16 cellular contexts compared by ENCODE assay signal in the genomic region with DNA sequence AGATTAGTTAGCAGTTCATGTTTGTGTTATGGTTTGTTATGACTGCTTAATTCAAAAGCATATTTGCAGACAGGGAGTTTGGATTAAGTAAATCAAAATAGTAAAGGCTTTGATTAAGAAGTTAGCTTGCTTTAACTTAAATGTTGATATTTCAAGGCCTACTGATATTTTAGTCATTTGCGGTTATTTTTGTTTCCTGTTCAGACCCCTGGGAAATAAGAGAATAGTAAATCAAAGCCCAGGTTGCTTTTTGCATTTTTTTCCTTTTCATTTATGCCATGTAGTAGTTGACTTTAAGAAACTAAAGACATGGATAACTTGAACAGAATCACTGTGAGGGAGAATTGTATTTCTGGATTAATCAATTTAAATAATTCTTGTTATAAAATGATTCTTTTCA.
DNase-seq lines count a peak whose midpoint lies in the region; ATAC-seq and TF ChIP-seq lines count a peak whose summit lies in the region.
"Had no signal": no experiment of that assay in that cellular context is flagged by ENCODE, and none has a peak within 500 bp of the region (broad histone marks: within the 10 kb centered on the region; RNA-seq: fewer than 3 reads in every experiment).

No MANE protein-coding gene starts in this region.

- 0 out of 22 replicates have a peak, but pooled peaks cover 0 to under 1% (median 0%) of the 10 kb centered on the region in 11 experiments for H4K20me1 ChIP-seq in BLaER1 treated with 17β-estradiol and CSF1 and Interleukin-3, amounts not matched to agents 10 nM and 100 nM

- no peaks in the 10 kb centered on the region for H3K27me3 ChIP-seq in BLaER1 treated with 17β-estradiol and CSF1 and Interleukin-3, amounts not matched to agents 10 nM and 100 nM
- H3K27me3 ChIP-seq in skeletal muscle tissue (ENCODE audit: control insufficient read depth in 3 of 3, insufficient read depth in 3 of 3, low read length in 3 of 3): no peaks in the 10 kb centered on the region

- H3K36me3 ChIP-seq in BLaER1 treated with 17β-estradiol and CSF1 and Interleukin-3, amounts not matched to agents 10 nM and 100 nM: peaks cover 0 to 19% (median 14%) of the 10 kb centered on the region in 11 experiments; a peak in 18 of 22 replicates
- peaks cover 6 to 8% (median 7%) of the 10 kb centered on the region in 3 donors for H3K36me3 ChIP-seq in skeletal muscle tissue (ENCODE audit: control insufficient read depth in 3 of 3, insufficient read depth in 3 of 3, low read length in 3 of 3)

- H3K9me3 ChIP-seq in BLaER1 treated with 17β-estradiol and CSF1 and Interleukin-3, amounts not matched to agents 10 nM and 100 nM (replicated peaks in 1 of 11): peaks cover 3 to 14% (median 9%) of the 10 kb centered on the region in 11 experiments; a peak in 11 of 22 replicates
- H3K9me3 ChIP-seq in skeletal muscle tissue (ENCODE audit: control insufficient read depth in 3 of 3, low read length in 3 of 3): no peaks in the 10 kb centered on the region
- H3K9me3 ChIP-seq: SK-N-SH had no signal

- TF ChIP-seq CTCF in coronary artery (IDR thresholded peaks at IDR 0.05): no peak

- H3K4me3 ChIP-seq in BLaER1 treated with 17β-estradiol and CSF1 and Interleukin-3, amounts not matched to agents 10 nM and 100 nM: peak overlapping the region in 1 of 10 experiments; percentile 32; a peak in 1 of 20 replicates
- H3K4me3 ChIP-seq in coronary artery (peak overlapping the region; percentile 51), skeletal muscle tissue (ENCODE audit: low read length in 3 of 3) (no peak overlapping the region)

- ATAC-seq in HG02763 (IDR thresholded peaks at IDR 0.05; ENCODE audit: unreplicated experiment): no peak

- H3K27ac ChIP-seq in BLaER1 treated with 17β-estradiol and CSF1 and Interleukin-3, amounts not matched to agents 10 nM and 100 nM: peak overlapping the region in 3 of 11 experiments; percentile 5 to 69 (median 12); a peak in 5 of 22 replicates
- H3K27ac ChIP-seq in coronary artery: no peak overlapping the region
- peak overlapping the region; percentile 19 for H3K27ac ChIP-seq in skeletal muscle tissue (ENCODE audit: low read depth, low read length)

- H3K4me2 ChIP-seq in BLaER1 treated with 17β-estradiol and CSF1 and Interleukin-3, amounts not matched to agents 10 nM and 100 nM: peak overlapping the region; percentile 44 to 78 (median 64); a peak in 20 of 22 replicates
- H3K4me2 ChIP-seq: SK-N-SH had no signal

- peak; percentile 70 for DNase-seq in NAMALWA (ENCODE audit: low spot score)
- DNase-seq in coronary artery (ENCODE audit: low spot score): no peak
- no peak for DNase-seq in H4 (ENCODE audit: low spot score)
- DNase-seq in AG08396 (ENCODE audit: low spot score): no peak
- DNase-seq in NCI-H345 (lab: John Stamatoyannopoulos, UW): no peak
- DNase-seq: AML-193; CD4-positive, CD25-positive, alpha-beta regulatory T cell; COR-L47; GDM1; NCI-H1436 treated with DMSO at 0.1 percent for 48 hours; NCI-H2029; OCI-M1; SK-N-SH had no signal

- peaks cover 13 to 61% (median 30%) of the 10 kb centered on the region in 10 experiments for H3K4me1 ChIP-seq in BLaER1 treated with 17β-estradiol and CSF1 and Interleukin-3, amounts not matched to agents 10 nM and 100 nM
- H3K4me1 ChIP-seq in skeletal muscle tissue (ENCODE audit: control insufficient read depth in 3 of 3, insufficient read depth in 3 of 3, low read length in 3 of 3): peaks cover 4 to 18% (median 13%) of the 10 kb centered on the region in 3 donors

- H3K9ac ChIP-seq in BLaER1 treated with 17β-estradiol and CSF1 and Interleukin-3, amounts not matched to agents 10 nM and 100 nM: peak overlapping the region in 2 of 11 experiments; percentile 18 to 46; a peak in 2 of 22 replicates
- no peak overlapping the region for H3K9ac ChIP-seq in skeletal muscle tissue (ENCODE audit: low read depth in 1 of 3, low read length in 3 of 3)
- H3K9ac ChIP-seq: SK-N-SH had no signal
